11 cellular contexts compared by ENCODE assay signal in the genomic region with DNA sequence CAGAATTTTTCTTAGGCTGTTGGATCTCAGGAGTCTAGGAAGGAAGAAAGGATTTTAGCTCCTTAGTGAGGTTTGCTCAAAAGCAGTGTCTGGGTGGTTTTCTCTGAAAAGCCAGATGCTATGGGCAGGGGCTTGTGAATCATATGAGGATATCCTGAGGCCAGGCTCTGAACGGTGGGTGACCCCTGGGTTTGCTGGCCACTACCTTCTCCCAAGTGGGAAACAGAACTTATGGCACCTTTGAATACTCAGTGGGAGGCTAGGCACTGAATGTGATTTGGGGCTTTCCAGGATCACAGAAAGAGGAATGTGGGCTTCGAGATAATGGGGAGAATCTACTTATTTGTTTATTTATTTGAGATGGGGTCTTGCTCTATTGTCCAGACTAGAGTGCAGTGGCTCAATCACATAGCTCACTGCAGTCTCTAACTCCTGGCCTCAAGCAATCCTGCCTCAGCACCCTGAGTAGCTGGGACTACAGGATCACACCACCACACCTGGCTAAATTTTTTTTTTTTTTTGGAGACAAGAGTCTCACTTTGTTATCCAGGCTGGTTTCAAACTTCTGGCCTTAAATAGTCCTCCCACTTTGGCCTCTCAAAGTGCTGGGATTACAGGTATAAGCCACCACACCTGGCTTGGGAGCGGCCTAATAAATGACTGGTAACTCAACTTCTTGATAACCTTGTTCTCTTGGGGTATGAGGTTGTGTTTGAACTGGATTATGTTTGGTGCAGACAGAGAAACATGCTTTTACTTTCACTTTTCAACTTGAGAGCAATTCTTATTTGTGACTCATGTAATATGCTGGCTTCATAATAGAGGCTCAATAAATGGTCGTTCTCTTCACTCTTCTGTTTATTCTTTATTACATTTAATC.
DNase-seq lines count a peak whose midpoint lies in the region; ATAC-seq and TF ChIP-seq lines count a peak whose summit lies in the region.
"Had no signal": no experiment of that assay in that cellular context is flagged by ENCODE, and none has a peak within 500 bp of the region (broad histone marks: within the 10 kb centered on the region; RNA-seq: fewer than 3 reads in every experiment).

No MANE protein-coding gene starts in this region.

- peaks cover 0 to 10% (median 4%) of the 10 kb centered on the region in 4 donors for H3K9me3 ChIP-seq in stomach

- peaks cover 12% of the 10 kb centered on the region for H3K36me3 Mint-ChIP-seq in glutamatergic neuron (ENCODE audit: unreplicated experiment)
- H3K36me3 Mint-ChIP-seq: natural killer cell treated with Interleukin-12 subunit alpha and Interleukin-12 subunit beta and Interleukin-15 and Interleukin-18, amount 100 ng/mL, for 72 hours had no signal

- intact Hi-C loops in stomach (cut with DNase I; ENCODE audit: low total_unique reads), result no loop called here

- peaks cover 15% of the 10 kb centered on the region for H3K9me3 Mint-ChIP-seq in glutamatergic neuron (ENCODE audit: unreplicated experiment)
- H3K9me3 Mint-ChIP-seq: natural killer cell treated with Interleukin-12 subunit alpha and Interleukin-12 subunit beta and Interleukin-15 and Interleukin-18, amount 100 ng/mL, for 72 hours had no signal

- DNase-seq in H4 (ENCODE audit: low spot score) (peak; percentile 39), RPMI7951 (ENCODE audit: low read depth) (peak; percentile 55), glutamatergic neuron (no peak), stomach (no peak), kidney tubule cell (ENCODE audit: low spot score) (no peak)
- DNase-seq: effector memory CD4-positive, alpha-beta T cell; stimulated activated CD4-positive, alpha-beta T cell treated with anti-CD3 and anti-CD28 coated beads, Interleukin-12 subunit alpha, Interleukin-12 subunit beta, amount 100 ng/mL, for 4 hours; stimulated activated CD8-positive, alpha-beta memory T cell treated with anti-CD3 and anti-CD28 coated beads, Interleukin-4, amount 100 ng/mL, for 48 hours had no signal

- H3K4me1 Mint-ChIP-seq in glutamatergic neuron (ENCODE audit: low read depth, unreplicated experiment), result peaks cover 35% of the 10 kb centered on the region

- H3K27ac ChIP-seq in stomach, result peak overlapping the region in 4 of 5 donors; percentile 37 to 74 (median 65)

- TF ChIP-seq CTCF in glutamatergic neuron (IDR thresholded peaks at IDR 0.05; ENCODE audit: partially characterized antibody, unreplicated experiment) (no peak), stomach (IDR thresholded peaks at IDR 0.05) (no peak)

- peak overlapping the region; percentile 26 for H3K27ac Mint-ChIP-seq in glutamatergic neuron (ENCODE audit: unreplicated experiment)
- H3K27ac Mint-ChIP-seq: natural killer cell treated with Interleukin-12 subunit alpha and Interleukin-12 subunit beta and Interleukin-15 and Interleukin-18, amount 100 ng/mL, for 72 hours had no signal

- no peak for TF ChIP-seq EP300 in stomach (IDR thresholded peaks at IDR 0.05)

- TF ChIP-seq POLR2A in stomach (IDR thresholded peaks at IDR 0.05), result no peak

- H3K27me3 ChIP-seq in stomach, result peaks cover 0 to 17% (median 1%) of the 10 kb centered on the region in 3 donors

- H3K4me3 Mint-ChIP-seq in glutamatergic neuron (ENCODE audit: unreplicated experiment), result peak overlapping the region; percentile 8
- H3K4me3 Mint-ChIP-seq: natural killer cell treated with Interleukin-12 subunit alpha and Interleukin-12 subunit beta and Interleukin-15 and Interleukin-18, amount 100 ng/mL, for 72 hours had no signal

- H3K27me3 Mint-ChIP-seq in glutamatergic neuron (ENCODE audit: unreplicated experiment), result peaks cover 6% of the 10 kb centered on the region

- no peak for ATAC-seq in HG02642 (IDR thresholded peaks at IDR 0.05; ENCODE audit: poor library complexity, unreplicated experiment)
- no peak for ATAC-seq in HG02678 (IDR thresholded peaks at IDR 0.05; ENCODE audit: unreplicated experiment)
- ATAC-seq: natural killer cell treated with Interleukin-12 subunit alpha and Interleukin-12 subunit beta and Interleukin-15 and Interleukin-18, amount 100 ng/mL, for 72 hours had no signal

- no peak overlapping the region for H3K4me3 ChIP-seq in stomach

- no peaks in the 10 kb centered on the region for H3K36me3 ChIP-seq in stomach

- H3K4me1 ChIP-seq in stomach, result peaks cover 0 to 19% (median 8%) of the 10 kb centered on the region in 4 donors

- WGBS in stomach, 5 donors, result 51 to 60% (median 56%) methylated on average over 4 of the region's 4 CpGs

Comparison
In these comparisons a context has a peak if more than half of its experiments do, and no peak if none do; other contexts are left out.
1. DNase-seq: peak in H4 (single experiment) and RPMI7951 (single experiment); none in glutamatergic neuron (single experiment), stomach (single experiment) and kidney tubule cell (single experiment).